19 cellular contexts compared by ENCODE assay signal in genomic region chr13:98879127-98879520, GRCh38.
DNase-seq lines count a peak whose midpoint lies in the region; ATAC-seq, FAIRE-seq and TF ChIP-seq lines count a peak whose summit lies in the region.
"Had no signal": no experiment of that assay in that cellular context is flagged by ENCODE, and none has a peak within 500 bp of the region (broad histone marks: within the 10 kb centered on the region; RNA-seq: fewer than 3 reads in every experiment).

No MANE protein-coding gene starts in this region.

- no peak for FAIRE-seq in A549 (lab: Jason Lieb, UNC)

- no peaks in the 10 kb centered on the region for H3K23me2 ChIP-seq in H9 (ENCODE audit: insufficient read length, low read depth, low read length, poor library complexity, severe bottlenecking)

- H3K36me3 Mint-ChIP-seq in H9 (ENCODE audit: insufficient read depth in 1 of 3, low read depth in 3 of 3) = peaks cover 5 to 14% (median 6%) of the 10 kb centered on the region in 3 experiments; a peak in 6 of 7 replicates
- peaks cover 54% of the 10 kb centered on the region for H3K36me3 Mint-ChIP-seq in chondrocyte (ENCODE audit: low read depth)
- H3K36me3 Mint-ChIP-seq in naive thymus-derived CD8-positive, alpha-beta T cell = peaks cover 34 to 97% (median 76%) of the 10 kb centered on the region in 3 donors
- peaks cover 14 to 26% of the 10 kb centered on the region in 2 donors for H3K36me3 Mint-ChIP-seq in activated T-cell treated with anti-CD3 and anti-CD28 coated beads, Interleukin-2, amount 50 U/mL, for 72 hours (ENCODE audit: insufficient read depth in 2 of 2)

- no peak overlapping the region for H3K4ac ChIP-seq in H9 (ENCODE audit: low read depth, low read length)

- H3K27ac ChIP-seq in A549 (no peak overlapping the region), H9 (ENCODE audit: insufficient read length, low read depth, low read length) (no peak overlapping the region), sigmoid colon (no peak overlapping the region)

- DNase-seq in A549 (ENCODE audit: low read depth in 1 of 2, low spot score in 1 of 2) (no peak), H9 (no peak), chondrocyte (ENCODE audit: low spot score) (no peak), DMS153 (lab: John Stamatoyannopoulos, UW) (no peak), sigmoid colon (no peak)
- DNase-seq in naive thymus-derived CD8-positive, alpha-beta T cell = no peak
- DNase-seq in activated T-cell treated with anti-CD3 and anti-CD28 coated beads, Interleukin-2, amount 50 U/mL, for 72 hours = no peak
- DNase-seq: activated CD4-positive, alpha-beta T cell treated with anti-CD3 and anti-CD28 coated beads for 4 hours; activated CD8-positive, alpha-beta memory T cell treated with anti-CD3 and anti-CD28 coated beads, Interleukin-2, amount 50 U/mL, for 4 hours; activated gamma-delta T cell; DND-41; effector CD8-positive, alpha-beta T cell; KG1; mammary epithelial cell; NCI-H2029; stimulated activated CD4-positive, alpha-beta T cell treated with anti-CD3 and anti-CD28 coated beads, Interleukin-4, amount 100 ng/mL, for 1 hour had no signal

- no peak overlapping the region for H4K91ac ChIP-seq in H9 (ENCODE audit: insufficient read length, low read depth, low read length)

- peak overlapping the region; percentile 9 to 63 (median 49); a peak in 3 of 7 replicates for H3K27ac Mint-ChIP-seq in H9
- no peak overlapping the region for H3K27ac Mint-ChIP-seq in chondrocyte (ENCODE audit: unreplicated experiment)
- H3K27ac Mint-ChIP-seq in naive thymus-derived CD8-positive, alpha-beta T cell = peak overlapping the region in 6 of 10 donors; percentile 19 to 89 (median 59)
- H3K27ac Mint-ChIP-seq in activated T-cell treated with anti-CD3 and anti-CD28 coated beads, Interleukin-2, amount 50 U/mL, for 72 hours = no peak overlapping the region

- H3K56ac ChIP-seq in H9 (ENCODE audit: insufficient read length, low read depth, low read length) = no peak overlapping the region

- H2BK5ac ChIP-seq in H9 (ENCODE audit: insufficient read length, low read length) = no peak overlapping the region

- H3K23ac ChIP-seq in H9 (ENCODE audit: insufficient read length, low read depth, low read length) = no peak overlapping the region

- H3K27me3 Mint-ChIP-seq in H9 (ENCODE audit: low read depth) (no peaks in the 10 kb centered on the region), chondrocyte (ENCODE audit: low read depth) (no peaks in the 10 kb centered on the region)
- H3K27me3 Mint-ChIP-seq in naive thymus-derived CD8-positive, alpha-beta T cell = no peaks in the 10 kb centered on the region
- H3K27me3 Mint-ChIP-seq in activated T-cell treated with anti-CD3 and anti-CD28 coated beads, Interleukin-2, amount 50 U/mL, for 72 hours (ENCODE audit: low read depth) = no peaks in the 10 kb centered on the region
- H3K27me3 Mint-ChIP-seq: central memory CD8-positive, alpha-beta T cell had no signal

- H2BK120ac ChIP-seq in H9 (ENCODE audit: low read depth, low read length, poor library complexity, severe bottlenecking) = no peak overlapping the region

- no peak overlapping the region for H3K4me3 Mint-ChIP-seq in H9
- no peak overlapping the region for H3K4me3 Mint-ChIP-seq in chondrocyte (ENCODE audit: unreplicated experiment)
- no peak overlapping the region for H3K4me3 Mint-ChIP-seq in naive thymus-derived CD8-positive, alpha-beta T cell
- H3K4me3 Mint-ChIP-seq in activated T-cell treated with anti-CD3 and anti-CD28 coated beads, Interleukin-2, amount 50 U/mL, for 72 hours = no peak overlapping the region
- H3K4me3 Mint-ChIP-seq: central memory CD8-positive, alpha-beta T cell had no signal

- H3K4me1 ChIP-seq in A549 (no peaks in the 10 kb centered on the region), H9 (ENCODE audit: insufficient read depth, low read length) (peaks cover 12% of the 10 kb centered on the region; the same call in 1 of the 2 replicates), sigmoid colon (peaks cover 0 to 11% (median 3%) of the 10 kb centered on the region in 4 donors)

- H3K9me3 ChIP-seq in A549 (no peaks in the 10 kb centered on the region), H9 (ENCODE audit: control insufficient read depth, low read depth, low read length) (no peaks in the 10 kb centered on the region), sigmoid colon (no peaks in the 10 kb centered on the region)

- H4K20me1 ChIP-seq in H9 (ENCODE audit: control insufficient read depth, insufficient read depth, insufficient read length) = peaks cover 2% of the 10 kb centered on the region

- no peak overlapping the region for H4K5ac ChIP-seq in H9 (ENCODE audit: insufficient read length, low read depth, low read length)

- intact Hi-C loops in sigmoid colon (cut with DNase I) = no loop called here

- CTCF ChIA-PET in A549 (lab: Yijun Ruan, JAX) = no interaction called here

- H3K4me2 ChIP-seq in A549 (no peak overlapping the region), H9 (ENCODE audit: insufficient read depth, insufficient read length, low read length) (no peak overlapping the region)

- WGBS in A549 (ENCODE audit: missing lambda C conversion rate) = 73% methylated on average over 4 of the region's 4 CpGs
- no CpG with 5 or more reads among the region's 4 CpGs for WGBS in H9 (ENCODE audit: extremely low coverage, insufficient read length, low lambda C conversion rate)
- WGBS in sigmoid colon, 2 donors = 85 to 87% methylated on average over 4 of the region's 4 CpGs

- TF ChIP-seq RAD21 in A549 (conservative IDR thresholded peaks at IDR 0.05 in 1 of 2, IDR thresholded peaks at IDR 0.05 in 1 of 2) = no peak

- no peak overlapping the region for H3T11ph ChIP-seq in H9 (ENCODE audit: low read length)

- H3K4me3 ChIP-seq in A549 (no peak overlapping the region), sigmoid colon (no peak overlapping the region)
- H3K4me3 ChIP-seq: skin epidermis had no signal

- no peak overlapping the region for H2AK5ac ChIP-seq in H9 (ENCODE audit: insufficient read length, low read length)

- H3K79me1 ChIP-seq in H9 (ENCODE audit: insufficient read depth, low read depth, low read length, poor library complexity, severe bottlenecking) = no peaks in the 10 kb centered on the region

- H3K4me1 Mint-ChIP-seq in H9 = peaks cover 24 to 25% of the 10 kb centered on the region in 2 experiments
- peaks cover 4% of the 10 kb centered on the region for H3K4me1 Mint-ChIP-seq in chondrocyte (ENCODE audit: low read depth)
- H3K4me1 Mint-ChIP-seq in naive thymus-derived CD8-positive, alpha-beta T cell = peaks cover 0 to 10% (median 3%) of the 10 kb centered on the region in 4 donors
- H3K4me1 Mint-ChIP-seq in activated T-cell treated with anti-CD3 and anti-CD28 coated beads, Interleukin-2, amount 50 U/mL, for 72 hours (ENCODE audit: low read depth) = peaks cover 21% of the 10 kb centered on the region
- H3K4me1 Mint-ChIP-seq: central memory CD8-positive, alpha-beta T cell had no signal

- H3K9ac ChIP-seq in H9 (ENCODE audit: extremely low read depth, insufficient read length, low read length) = no peak overlapping the region

- H3K9me3 Mint-ChIP-seq in H9 = peaks cover under 1 to 5% of the 10 kb centered on the region in 2 experiments; a peak in 2 of 5 replicates
- peaks cover 3% of the 10 kb centered on the region for H3K9me3 Mint-ChIP-seq in chondrocyte (ENCODE audit: low read depth)
- peaks cover 0 to 14% (median 3%) of the 10 kb centered on the region in 9 donors for H3K9me3 Mint-ChIP-seq in naive thymus-derived CD8-positive, alpha-beta T cell
- peaks cover 1 to 5% of the 10 kb centered on the region in 2 donors for H3K9me3 Mint-ChIP-seq in activated T-cell treated with anti-CD3 and anti-CD28 coated beads, Interleukin-2, amount 50 U/mL, for 72 hours
- H3K9me3 Mint-ChIP-seq: central memory CD8-positive, alpha-beta T cell had no signal

- peaks cover 14 to 98% (median 36%) of the 10 kb centered on the region in 4 donors for H3K36me3 ChIP-seq in sigmoid colon

- no peak overlapping the region for H2BK20ac ChIP-seq in H9 (ENCODE audit: low read depth, low read length, poor library complexity, severe bottlenecking)

- H3K79me2 ChIP-seq in H9 (ENCODE audit: insufficient read depth, low read length) = no peaks in the 10 kb centered on the region

- no peak overlapping the region for H2AFZ ChIP-seq in H9 (ENCODE audit: low read length)

- no peaks in the 10 kb centered on the region for H3K27me3 ChIP-seq in H9 (ENCODE audit: insufficient read depth, low read length)
- H3K27me3 ChIP-seq in sigmoid colon = no peaks in the 10 kb centered on the region

- ATAC-seq in A549 (no peak), HG02571 (IDR thresholded peaks at IDR 0.05; ENCODE audit: unreplicated experiment) (no peak)
- no peak for ATAC-seq in naive thymus-derived CD8-positive, alpha-beta T cell
- no peak for ATAC-seq in activated T-cell treated with anti-CD3 and anti-CD28 coated beads, Interleukin-2, amount 50 U/mL, for 72 hours (replicated peaks in 1 of 2)

- H2BK15ac ChIP-seq in H9 (ENCODE audit: low read depth, low read length) = no peak overlapping the region

- TF ChIP-seq CTCF in A549 (IDR thresholded peaks at IDR 0.05) (no peak), H9 (conservative IDR thresholded peaks at IDR 0.05) (peak; percentile 37; the same call in 2 of the 3 replicates), chondrocyte (IDR thresholded peaks at IDR 0.05) (peak; percentile 12), sigmoid colon (IDR thresholded peaks at IDR 0.05) (no peak)

- TF ChIP-seq POLR2A in A549 (IDR thresholded peaks at IDR 0.05; ENCODE audit: low read length) (no peak), sigmoid colon (IDR thresholded peaks at IDR 0.05) (no peak)

- POLR2A ChIA-PET in A549 (lab: Yijun Ruan, JAX) = no interaction called here
- POLR2A ChIA-PET in naive thymus-derived CD8-positive, alpha-beta T cell (lab: Charles Lee) = no interaction called here

- H2BK12ac ChIP-seq in H9 (ENCODE audit: insufficient read length, low read depth, low read length) = no peak overlapping the region

- no peak overlapping the region for H3K18ac ChIP-seq in H9 (ENCODE audit: insufficient read length, low read depth, low read length)

- H4K8ac ChIP-seq in H9 (replicated peaks; ENCODE audit: insufficient read length, low read depth, low read length) = no peak overlapping the region

- H3K14ac ChIP-seq in H9 (ENCODE audit: insufficient read depth, low read length) = no peak overlapping the region

- TF ChIP-seq EP300 in A549 (IDR thresholded peaks at IDR 0.05) (no peak), sigmoid colon (IDR thresholded peaks at IDR 0.05) (no peak)

TF ChIP-seq in A549, 52 proteins besides CTCF, POLR2A, EP300 and RAD21:
- peak; percentile 6 for TF ChIP-seq MAFK (IDR thresholded peaks at IDR 0.05; ENCODE audit: partially characterized antibody)
- TF ChIP-seq KDM1A (IDR thresholded peaks at IDR 0.05; ENCODE audit: low read depth) = no peak

Comparison
In these comparisons a context has a peak if more than half of its experiments do, and no peak if none do; other contexts are left out.
1. CTCF ChIP-seq: peak in H9 (single experiment) and chondrocyte (single experiment); none in A549 (single experiment) and sigmoid colon (0 of 4).
2. H3K27ac Mint-ChIP-seq: peak in H9 (3 of 3) and naive thymus-derived CD8-positive, alpha-beta T cell (6 of 10); none in chondrocyte (single experiment) and activated T-cell treated with anti-CD3 and anti-CD28 coated beads, Interleukin-2, amount 50 U/mL, for 72 hours (single experiment).